1 cellular context compared by ENCODE assay signal in genomic region chr2:102005989-102006885, GRCh38.
TF ChIP-seq lines count a peak whose summit lies in the region.

No MANE protein-coding gene starts in this region.

TF ChIP-seq in HepG2, 621 proteins besides CTCF, POLR2A, EP300 and RAD21 (continued from another document and continues in another):
- TF ChIP-seq CCDC6 (CRISPR knock-in tag; IDR thresholded peaks at IDR 0.05) (no peak), ZNF256 (CRISPR knock-in tag; conservative IDR thresholded peaks at IDR 0.05) (no peak), E2F1 (CRISPR knock-in tag; IDR thresholded peaks at IDR 0.05) (no peak), RARA (CRISPR knock-in tag; IDR thresholded peaks at IDR 0.05) (peak; percentile 40; the same call in 1 of the 2 replicates), ZNF672 (CRISPR knock-in tag; IDR thresholded peaks at IDR 0.05) (no peak), STAT5B (CRISPR knock-in tag; IDR thresholded peaks at IDR 0.05) (no peak), ZNF512B (CRISPR knock-in tag; IDR thresholded peaks at IDR 0.05; ENCODE audit: borderline replicate concordance) (no peak), HOXA9 (CRISPR knock-in tag; IDR thresholded peaks at IDR 0.05; ENCODE audit: borderline replicate concordance) (no peak), RFX3 (CRISPR knock-in tag; IDR thresholded peaks at IDR 0.05) (no peak), CENPBD1 (CRISPR knock-in tag; IDR thresholded peaks at IDR 0.05; ENCODE audit: borderline replicate concordance, low read depth) (no peak), IRF2 (CRISPR knock-in tag; IDR thresholded peaks at IDR 0.05) (peak; percentile 53; the same call in 1 of the 2 replicates), RERE (CRISPR knock-in tag; IDR thresholded peaks at IDR 0.05; ENCODE audit: low read depth) (no peak), HNF4A (CRISPR knock-in tag; IDR thresholded peaks at IDR 0.05) (peak; percentile 52), ZNF788 (CRISPR knock-in tag; IDR thresholded peaks at IDR 0.05; ENCODE audit: borderline replicate concordance) (no peak), FOSL2 (CRISPR knock-in tag; IDR thresholded peaks at IDR 0.05) (peak; percentile 42; the same call in 1 of the 2 replicates), NR0B2 (CRISPR knock-in tag; IDR thresholded peaks at IDR 0.05) (no peak), MAFF (IDR thresholded peaks at IDR 0.05; ENCODE audit: low read depth, low read length) (no peak), LCORL (IDR thresholded peaks at IDR 0.05) (no peak), LCORL (CRISPR knock-in tag; IDR thresholded peaks at IDR 0.05) (no peak), BRD4 (CRISPR knock-in tag; IDR thresholded peaks at IDR 0.05) (no peak), BRF2 (CRISPR knock-in tag; IDR thresholded peaks at IDR 0.05) (no peak), NR1H2 (CRISPR knock-in tag; IDR thresholded peaks at IDR 0.05; ENCODE audit: borderline replicate concordance, low read depth) (no peak), ZNF562 (CRISPR knock-in tag; IDR thresholded peaks at IDR 0.05; ENCODE audit: borderline replicate concordance) (no peak), ZNF503 (CRISPR knock-in tag; IDR thresholded peaks at IDR 0.05) (no peak), BCL3 (CRISPR knock-in tag; IDR thresholded peaks at IDR 0.05) (no peak), ZFP82 (CRISPR knock-in tag; IDR thresholded peaks at IDR 0.05; ENCODE audit: borderline replicate concordance) (no peak), ZNF10 (CRISPR knock-in tag; IDR thresholded peaks at IDR 0.05; ENCODE audit: borderline replicate concordance, low read depth) (no peak), NONO (IDR thresholded peaks at IDR 0.05) (no peak), NONO (CRISPR knock-in tag; conservative IDR thresholded peaks at IDR 0.05) (0 out of 2 replicates have a peak, but pooled peaks have one; percentile 16), NFIB (CRISPR knock-in tag; IDR thresholded peaks at IDR 0.05; ENCODE audit: borderline replicate concordance) (no peak), U2AF1 (optimal IDR thresholded peaks at IDR 0.05; ENCODE audit: low read depth, low read length) (no peak), ZBTB25 (CRISPR knock-in tag; IDR thresholded peaks at IDR 0.05) (peak; percentile 56; the same call in 1 of the 2 replicates), ZBTB4 (CRISPR knock-in tag; IDR thresholded peaks at IDR 0.05; ENCODE audit: borderline replicate concordance) (no peak), JUND (CRISPR knock-in tag; IDR thresholded peaks at IDR 0.05) (no peak)
